In genomic region chr12:56041579-56042429, GRCh38 we compare ENCODE assay signal across 8 cellular contexts. TPM values are rescaled to one million over a fixed set of nuclear protein-coding genes. Genes with fewer than 3 reads are reported as not detected.
DNase-seq lines count a peak whose midpoint lies in the region; ATAC-seq, FAIRE-seq and TF ChIP-seq lines count a peak whose summit lies in the region.

TSS of gene RPS26 (plus strand) at chr12:56041918. CDS start at chr12:56042167, 249 bp downstream.

- TF ChIP-seq POLR2A in GM12892 (IDR thresholded peaks at IDR 0.05; ENCODE audit: low read depth, low read length) (peak; percentile 100), adrenal gland (IDR thresholded peaks at IDR 0.05) (peak; percentile 95 to 97), upper lobe of left lung (IDR thresholded peaks at IDR 0.05) (peak; percentile 55 to 98 (median 95))

- H3K27me3 Mint-ChIP-seq in T-cell = no peaks in the 10 kb centered on the region

- H3K4me3 Mint-ChIP-seq in T-cell = peak within 1 kb of the TSS; percentile 91 to 99 (median 99)

- POLR2A ChIA-PET in T-cell (lab: Charles Lee) = no interaction called here

- peak in 1 of 4 donors; percentile 61 for TF ChIP-seq EP300 in upper lobe of left lung (IDR thresholded peaks at IDR 0.05)

- H3K4me1 Mint-ChIP-seq in T-cell = peaks cover 32 to 52% (median 40%) of the 10 kb centered on the region in 3 donors

- H3K27me3 ChIP-seq in adrenal gland (no peaks in the 10 kb centered on the region), heart right ventricle (no peaks in the 10 kb centered on the region), upper lobe of left lung (no peaks in the 10 kb centered on the region)

- H3K27ac ChIP-seq in adrenal gland = peak within 1 kb of the TSS; percentile 47 to 99 (median 94)
- H3K27ac ChIP-seq in heart right ventricle = peak within 1 kb of the TSS; percentile 92 to 99 (median 97)
- H3K27ac ChIP-seq in upper lobe of left lung = peak within 1 kb of the TSS; percentile 90 to 97 (median 92)

- H3K36me3 Mint-ChIP-seq in T-cell = peaks cover 23% of the 10 kb centered on the region

- no peaks in the 10 kb centered on the region for H3K9me3 Mint-ChIP-seq in T-cell

- intact Hi-C loops in adrenal gland (cut with DNase I) (no loop called here), heart right ventricle (cut with DNase I) (loop anchor here in 6 of 10 donors (1.0 to 10.0 kb wide), 12 partner anchors 45 to 307 kb away; partner anchors contain the start of genes SUOX (in 4 of the 6), PA2G4 (in 2 of the 6), PYM1 (in 2 of the 6) and DGKA (in 1 of the 6)), posterior cingulate gyrus (cut with DNase I) (loop anchor here (1.0 to 5.0 kb wide), 4 partner anchors 40 to 299 kb away; partner anchors contain the start of genes ERBB3, GDF11, RPL41 and ZC3H10)

- FAIRE-seq in GM12892 (lab: Jason Lieb, UNC) = peak; percentile 94

- H3K9me3 ChIP-seq in adrenal gland (replicated peaks in 1 of 3) (no peaks in the 10 kb centered on the region), heart right ventricle (no peaks in the 10 kb centered on the region), upper lobe of left lung (no peaks in the 10 kb centered on the region)

- peak within 1 kb of the TSS; percentile 98 to 99 for H3K27ac Mint-ChIP-seq in T-cell

- DNase-seq in GM12892 (ENCODE audit: insufficient read length) = peak; percentile 63
- DNase-seq in NCI-H1436 treated with DMSO at 0.1 percent for 48 hours (lab: John Stamatoyannopoulos, UW) = peak; percentile 92
- DNase-seq in T-cell = peak; percentile 80 to 97 (median 92)
- DNase-seq in adrenal gland = peak; percentile 93 to 99 (median 98)
- peak; percentile 94 to 98 for DNase-seq in heart right ventricle
- peak; percentile 80 to 98 (median 90) for DNase-seq in posterior cingulate gyrus
- DNase-seq in upper lobe of left lung = peak; percentile 93 to 97

- peaks cover 12 to 20% of the 10 kb centered on the region in 2 donors for H3K4me1 ChIP-seq in adrenal gland (replicated peaks in 1 of 2)
- H3K4me1 ChIP-seq in heart right ventricle = peaks cover 0 to 23% (median 18%) of the 10 kb centered on the region in 9 donors
- peaks cover 12 to 24% (median 19%) of the 10 kb centered on the region in 4 donors for H3K4me1 ChIP-seq in upper lobe of left lung

- WGBS in adrenal gland, 4 donors = 0 to 1% (median 0%) methylated on average over 21 to 50 of the region's 50 CpGs
- 0% methylated on average over 50 of the region's 50 CpGs for WGBS in heart right ventricle, 2 donors
- 0% methylated on average over 38 to 50 of the region's 50 CpGs for WGBS in upper lobe of left lung, 2 donors

- peak within 1 kb of the TSS; percentile 25 to 97 (median 50) for H3K4me3 ChIP-seq in adrenal gland
- peak within 1 kb of the TSS; percentile 57 to 96 (median 80) for H3K4me3 ChIP-seq in heart right ventricle
- H3K4me3 ChIP-seq in upper lobe of left lung = peak within 1 kb of the TSS; percentile 59 to 80 (median 67)

- H3K36me3 ChIP-seq in adrenal gland (replicated peaks in 1 of 2) (peaks cover 0 to 32% of the 10 kb centered on the region in 2 donors), heart right ventricle (peaks cover 0 to 53% (median 24%) of the 10 kb centered on the region in 9 donors), upper lobe of left lung (peaks cover 10 to 40% (median 24%) of the 10 kb centered on the region in 4 donors)

- TF ChIP-seq CTCF in adrenal gland (IDR thresholded peaks at IDR 0.05) (peak; percentile 15 to 54 (median 31)), heart right ventricle (IDR thresholded peaks at IDR 0.05) (peak in 8 of 9 donors; percentile 34 to 69 (median 54)), upper lobe of left lung (IDR thresholded peaks at IDR 0.05) (peak in 5 of 6 experiments; percentile 22 to 60 (median 33))

- CTCF ChIA-PET in T-cell (lab: Charles Lee) = interaction anchor here in 1 of 2 donors (1.1 kb wide), 1 partner anchor 180 kb away, joined by 4 read pairs; the partner anchor contains the start of gene RNF41

- ATAC-seq in HG02852 (IDR thresholded peaks at IDR 0.05; ENCODE audit: unreplicated experiment) = peak; percentile 92
- ATAC-seq in T-cell (replicated peaks in 1 of 4) = peak; percentile 90 to 94 (median 92)
- peak; percentile 95 to 99 (median 97) for ATAC-seq in heart right ventricle
- ATAC-seq in upper lobe of left lung (ENCODE audit: low FRiP score in 2 of 2) = peak; percentile 98

RNA-seq across cellular contexts. Expression of gene RPS26, which starts in this region (rescaled TPM):
- polyA plus RNA-seq in GM12892 (2012; ENCODE audit: missing spikeins) = 1,801 TPM
- total RNA-seq in T-cell (100 to 1,000 TPM in 1 of 5 donors, 10 to 100 TPM in 4; 30.3 to 141 (median 49.9) TPM), adrenal gland (1,000 to 10,000 TPM in 2 of 8 donors, 100 to 1,000 TPM in 3, 10 to 100 TPM in 3; 76.7 to 2,374 (median 277) TPM), heart right ventricle (10 to 100 TPM in 9 of 10 donors, 1 to 10 TPM in 1; 6.9 to 39.6 (median 19.3) TPM), upper lobe of left lung (100 to 1,000 TPM in 3 of 6 donors, 10 to 100 TPM in 3; 15.3 to 570 (median 150) TPM)
- polyA plus RNA-seq in adrenal gland (1,000 to 10,000 TPM; 1,149 to 1,897 (median 1,249) TPM), heart right ventricle (1,000 to 10,000 TPM; 1,156 to 1,370 TPM)

Comparison
In these comparisons a context has a peak if more than half of its experiments do, and no peak if none do; other contexts are left out.
1. Peak in every context shown above with its lines: DNase-seq, ATAC-seq, H3K4me3 ChIP-seq and H3K27ac ChIP-seq.
2. intact Hi-C loops: an anchor here in heart right ventricle (1.0 to 10.0 kb wide) and posterior cingulate gyrus (1.0 to 5.0 kb wide); none called in adrenal gland.